ENCODE assay signal across 20 cellular contexts in the genomic region with DNA sequence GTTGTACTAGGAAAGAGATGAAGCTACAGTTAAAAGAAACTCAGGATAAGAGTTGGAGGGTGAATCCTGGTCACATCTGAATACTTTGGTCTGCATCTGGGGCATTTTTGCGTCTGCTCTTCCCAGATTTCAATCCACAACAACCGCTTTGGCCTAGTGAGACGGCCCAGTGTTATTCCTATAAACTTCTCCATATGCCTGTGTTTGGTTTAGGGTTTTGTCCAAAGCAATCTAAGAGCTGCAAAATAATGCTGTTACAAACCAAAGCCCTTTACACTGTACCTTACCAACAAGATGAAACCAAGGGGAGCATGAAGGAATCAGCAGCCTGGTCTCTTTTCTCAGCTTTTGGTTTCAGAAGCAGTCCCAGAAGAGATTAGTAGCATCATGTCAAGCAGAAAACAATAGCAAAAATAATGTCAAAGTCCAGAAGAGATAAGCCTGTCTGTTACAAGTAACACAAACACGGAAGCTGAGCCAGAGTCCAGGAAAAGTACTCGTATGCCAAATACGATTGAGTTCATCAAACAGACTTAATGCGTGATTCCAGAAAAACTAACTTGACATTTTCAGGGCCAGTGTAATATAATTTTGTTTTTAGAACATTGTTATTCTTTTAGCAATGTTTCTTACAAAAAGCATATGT.
"Had no signal": no experiment of that assay in that cellular context is flagged by ENCODE, and none has a peak within 500 bp of the region (broad histone marks: within the 10 kb centered on the region; RNA-seq: fewer than 3 reads in every experiment).

No MANE protein-coding gene starts in this region.

- H3K4me1 Mint-ChIP-seq: activated naive CD8-positive, alpha-beta T cell treated with anti-CD3 and anti-CD28 coated beads, Interleukin-2, amount 10 ng/mL, durations not matched to agents 7 days and 5 days; brain; central memory CD8-positive, alpha-beta T cell had no signal

- H3K4me3 Mint-ChIP-seq: activated naive CD8-positive, alpha-beta T cell treated with anti-CD3 and anti-CD28 coated beads, Interleukin-2, amount 10 ng/mL, durations not matched to agents 7 days and 5 days; activated T-helper 1 cell treated with anti-CD3 and anti-CD28 coated beads, Interleukin-12 subunit alpha, Interleukin-12 subunit beta, Interleukin-2, Interleukin-4 antibody, amounts not matched to agents 30 ng/mL and 10 ng/mL and 1 ng/mL, durations not matched to agents 14 hours and 24 hours and 36 hours; brain; central memory CD8-positive, alpha-beta T cell; naive thymus-derived CD4-positive, alpha-beta T cell; T-helper 17 cell had no signal

- H3K36me3 Mint-ChIP-seq: activated naive CD8-positive, alpha-beta T cell treated with anti-CD3 and anti-CD28 coated beads, Interleukin-2, amount 10 ng/mL, durations not matched to agents 7 days and 5 days; brain; naive thymus-derived CD4-positive, alpha-beta T cell had no signal

- H3K9me3 Mint-ChIP-seq: activated naive CD8-positive, alpha-beta T cell treated with anti-CD3 and anti-CD28 coated beads, Interleukin-2, amount 10 ng/mL, durations not matched to agents 7 days and 5 days; activated T-helper 1 cell treated with anti-CD3 and anti-CD28 coated beads, Interleukin-12 subunit alpha, Interleukin-12 subunit beta, Interleukin-2, Interleukin-4 antibody, amounts not matched to agents 30 ng/mL and 10 ng/mL and 1 ng/mL, durations not matched to agents 14 hours and 24 hours and 36 hours; brain; central memory CD8-positive, alpha-beta T cell had no signal

- H3K27me3 ChIP-seq: heart left ventricle, pancreas, suprapubic skin had no signal

- DNase-seq: activated CD4-positive, alpha-beta T cell treated with anti-CD3 and anti-CD28 coated beads, Interleukin-2, amount 50 U/mL, for 1 hour; activated CD4-positive, CD25-positive, alpha-beta regulatory T cell; activated CD8-positive, alpha-beta memory T cell treated with anti-CD3 and anti-CD28 coated beads for 24 hours; activated naive CD4-positive, alpha-beta T cell; activated naive CD8-positive, alpha-beta T cell treated with anti-CD3 and anti-CD28 coated beads, Interleukin-2, amount 10 ng/mL, durations not matched to agents 7 days and 5 days; effector CD8-positive, alpha-beta T cell; heart left ventricle; naive thymus-derived CD4-positive, alpha-beta T cell; pancreas; stimulated activated CD4-positive, alpha-beta T cell treated with anti-CD3 and anti-CD28 coated beads, Interleukin-15, amount 100 ng/mL, for 24 hours; stimulated activated CD4-positive, alpha-beta T cell treated with anti-CD3 and anti-CD28 coated beads, Interleukin-4, amount 100 ng/mL, for 4 hours; stimulated activated CD8-positive, alpha-beta memory T cell treated with anti-CD3 and anti-CD28 coated beads, Interleukin-4, amount 100 ng/mL, for 48 hours; stimulated activated naive CD8-positive, alpha-beta T cell treated with anti-CD3 and anti-CD28 coated beads, Interleukin-15, Interleukin-2, amounts not matched to agents 100 U/mL and 50 U/mL, for 24 hours; T-helper 17 cell; trophoblast cell had no signal

- ATAC-seq: heart left ventricle; naive thymus-derived CD4-positive, alpha-beta T cell; stimulated activated naive CD8-positive, alpha-beta T cell treated with anti-CD3 and anti-CD28 coated beads, Interleukin-15, Interleukin-2, amounts not matched to agents 100 U/mL and 50 U/mL, for 24 hours; T-helper 17 cell had no signal

- H3K27me3 Mint-ChIP-seq: activated naive CD8-positive, alpha-beta T cell treated with anti-CD3 and anti-CD28 coated beads, Interleukin-2, amount 10 ng/mL, durations not matched to agents 7 days and 5 days; central memory CD8-positive, alpha-beta T cell; T-helper 17 cell had no signal

- H3K36me3 ChIP-seq: heart left ventricle, pancreas, suprapubic skin had no signal

- H3K27ac Mint-ChIP-seq: activated naive CD8-positive, alpha-beta T cell treated with anti-CD3 and anti-CD28 coated beads, Interleukin-2, amount 10 ng/mL, durations not matched to agents 7 days and 5 days; activated T-helper 1 cell treated with anti-CD3 and anti-CD28 coated beads, Interleukin-12 subunit alpha, Interleukin-12 subunit beta, Interleukin-2, Interleukin-4 antibody, amounts not matched to agents 30 ng/mL and 10 ng/mL and 1 ng/mL, durations not matched to agents 14 hours and 24 hours and 36 hours; brain; naive thymus-derived CD4-positive, alpha-beta T cell; T-helper 17 cell had no signal

- H3K4me1 ChIP-seq: heart left ventricle, pancreas, suprapubic skin had no signal

- H3K9me3 ChIP-seq: pancreas, suprapubic skin had no signal

- H3K4me3 ChIP-seq: heart left ventricle, lung, pancreas, suprapubic skin had no signal
